11 cellular contexts compared by ENCODE assay signal in genomic region chr9:131237311-131237710, GRCh38. TPM values are rescaled to one million over a fixed set of nuclear protein-coding genes. Genes with fewer than 3 reads are reported as not detected.
DNase-seq lines count a peak whose midpoint lies in the region; ATAC-seq, FAIRE-seq and TF ChIP-seq lines count a peak whose summit lies in the region.
"Had no signal": no experiment of that assay in that cellular context is flagged by ENCODE, and none has a peak within 500 bp of the region (broad histone marks: within the 10 kb centered on the region; RNA-seq: fewer than 3 reads in every experiment).

No MANE protein-coding gene starts in this region.

- H3K36me3 Mint-ChIP-seq in T-helper 1 cell treated with Interleukin-12 subunit alpha and Interleukin-12 subunit beta and Interleukin-4 antibody, amounts not matched to agents 30 μg/mL and 1 μg/mL, for 36 hours (ENCODE audit: low read depth), result peaks cover 26% of the 10 kb centered on the region
- peaks cover 13% of the 10 kb centered on the region for H3K36me3 Mint-ChIP-seq in astrocyte (ENCODE audit: low read depth, unreplicated experiment)
- H3K36me3 Mint-ChIP-seq: IgD-negative memory B cell had no signal

- H3K9ac ChIP-seq in astrocyte (ENCODE audit: low read length), result no peak overlapping the region

- H3K4me2 ChIP-seq in astrocyte (ENCODE audit: low read length) (no peak overlapping the region), osteoblast (ENCODE audit: insufficient read depth, low read length) (peak overlapping the region; percentile 62)

- peak overlapping the region; percentile 93 for H3K27ac Mint-ChIP-seq in T-helper 1 cell treated with Interleukin-12 subunit alpha and Interleukin-12 subunit beta and Interleukin-4 antibody, amounts not matched to agents 30 μg/mL and 1 μg/mL, for 36 hours
- peak overlapping the region; percentile 93 for H3K27ac Mint-ChIP-seq in astrocyte (ENCODE audit: unreplicated experiment)

- H3K4me1 ChIP-seq in astrocyte (ENCODE audit: insufficient read depth, low read length), result peaks cover 23% of the 10 kb centered on the region
- peaks cover 18% of the 10 kb centered on the region for H3K4me1 ChIP-seq in osteoblast (ENCODE audit: insufficient read depth, low read length)

- H3K27me3 Mint-ChIP-seq in T-helper 1 cell treated with Interleukin-12 subunit alpha and Interleukin-12 subunit beta and Interleukin-4 antibody, amounts not matched to agents 30 μg/mL and 1 μg/mL, for 36 hours (ENCODE audit: low read depth), result no peaks in the 10 kb centered on the region
- H3K27me3 Mint-ChIP-seq in astrocyte (ENCODE audit: low read depth, unreplicated experiment), result peaks cover 5% of the 10 kb centered on the region

- peaks cover 30% of the 10 kb centered on the region for H3K4me1 Mint-ChIP-seq in T-helper 1 cell treated with Interleukin-12 subunit alpha and Interleukin-12 subunit beta and Interleukin-4 antibody, amounts not matched to agents 30 μg/mL and 1 μg/mL, for 36 hours (ENCODE audit: low read depth)
- H3K4me1 Mint-ChIP-seq in astrocyte (ENCODE audit: low read depth, unreplicated experiment), result peaks cover 14% of the 10 kb centered on the region

- H3K79me2 ChIP-seq in astrocyte (ENCODE audit: insufficient read depth, low read length) (no peaks in the 10 kb centered on the region), osteoblast (ENCODE audit: insufficient read depth, low read length) (no peaks in the 10 kb centered on the region)

- H4K20me1 ChIP-seq in astrocyte (ENCODE audit: insufficient read depth, low read length) (no peaks in the 10 kb centered on the region), osteoblast (ENCODE audit: insufficient read depth, low read length) (no peaks in the 10 kb centered on the region)

- H3K9me3 Mint-ChIP-seq in T-helper 1 cell treated with Interleukin-12 subunit alpha and Interleukin-12 subunit beta and Interleukin-4 antibody, amounts not matched to agents 30 μg/mL and 1 μg/mL, for 36 hours, result no peaks in the 10 kb centered on the region
- H3K9me3 Mint-ChIP-seq in astrocyte (ENCODE audit: unreplicated experiment), result no peaks in the 10 kb centered on the region
- H3K9me3 Mint-ChIP-seq: IgD-negative memory B cell had no signal

- DNase-seq in T-helper 1 cell (no peak), astrocyte (ENCODE audit: low read depth) (no peak), osteoblast (ENCODE audit: insufficient read length, low spot score, missing footprints) (no peak), NCI-H446 (lab: John Stamatoyannopoulos, UW) (no peak), GM10248 (ENCODE audit: extremely low spot score) (no peak)
- DNase-seq: DMS79 had no signal

- no peak for FAIRE-seq in astrocyte (lab: Jason Lieb, UNC)

- CTCF ChIA-PET in GM10248 (lab: Yijun Ruan, JAX), result interaction anchor here (0.8 to 2.4 kb wide), 6 partner anchors 11 to 56 kb away, joined by 3 to 8 read pairs (median 3); no protein-coding TSS in a partner anchor

- POLR2A ChIA-PET in GM10248 (lab: Yijun Ruan, JAX), result interaction anchor here (0.7 to 0.9 kb wide), 2 partner anchors 33 to 52 kb away, joined by 3 read pairs; no protein-coding TSS in a partner anchor

- H3K27ac ChIP-seq in KOPT-K1 (ENCODE audit: low read depth, low read length, poor library complexity, severe bottlenecking) (peak overlapping the region; percentile 83), astrocyte (ENCODE audit: low read depth, low read length) (peak overlapping the region; percentile 83), osteoblast (ENCODE audit: low read depth, low read length) (peak overlapping the region; percentile 85)

- H3K4me3 ChIP-seq in astrocyte (ENCODE audit: insufficient read depth, low read depth, low read length), result no peak overlapping the region
- no peak overlapping the region for H3K4me3 ChIP-seq in osteoblast (ENCODE audit: insufficient read depth, low read length)

- H2AFZ ChIP-seq in astrocyte (ENCODE audit: low read depth, low read length) (no peak overlapping the region), osteoblast (ENCODE audit: low read length) (peak overlapping the region; percentile 58)

- TF ChIP-seq CTCF in astrocyte (IDR thresholded peaks at IDR 0.05; ENCODE audit: insufficient read depth, low read depth, low read length) (no peak), osteoblast (IDR thresholded peaks at IDR 0.05; ENCODE audit: extremely low read depth, low read depth, low read length) (no peak), GM10248 (IDR thresholded peaks at IDR 0.05; ENCODE audit: control extremely low read depth, extremely low read depth, low read depth, missing control alignments) (no peak)

- H3K27me3 ChIP-seq in astrocyte (ENCODE audit: insufficient read depth, low read length), result no peaks in the 10 kb centered on the region
- H3K27me3 ChIP-seq in osteoblast (ENCODE audit: insufficient read depth, low read length), result no peaks in the 10 kb centered on the region

- H3K4me3 Mint-ChIP-seq in T-helper 1 cell treated with Interleukin-12 subunit alpha and Interleukin-12 subunit beta and Interleukin-4 antibody, amounts not matched to agents 30 μg/mL and 1 μg/mL, for 36 hours, result peak overlapping the region; percentile 48
- H3K4me3 Mint-ChIP-seq in astrocyte (ENCODE audit: unreplicated experiment), result no peak overlapping the region

- H3K9me3 ChIP-seq in KOPT-K1 (ENCODE audit: insufficient read depth, low read length, poor library complexity, severe bottlenecking) (no peaks in the 10 kb centered on the region), astrocyte (ENCODE audit: insufficient read depth, low read depth, low read length) (no peaks in the 10 kb centered on the region), osteoblast (ENCODE audit: low read depth, low read length) (no peaks in the 10 kb centered on the region)

- H3K36me3 ChIP-seq in KOPT-K1 (ENCODE audit: insufficient read depth, low read length), result peaks cover 42% of the 10 kb centered on the region
- peaks cover 15% of the 10 kb centered on the region for H3K36me3 ChIP-seq in astrocyte (ENCODE audit: insufficient read depth, low read length)
- peaks cover 15% of the 10 kb centered on the region for H3K36me3 ChIP-seq in osteoblast (ENCODE audit: insufficient read depth, low read length)

- no peak for ATAC-seq in GM21737 (IDR thresholded peaks at IDR 0.05; ENCODE audit: unreplicated experiment)

RNA-seq across cellular contexts. Expression of gene FAM78A, which starts 39.0 kb away (rescaled TPM):
- 0.73 and 1.1 TPM in 2 replicates for total RNA-seq in astrocyte
- total RNA-seq in osteoblast, result 0.36 and 0.59 TPM in 2 replicates

RNA-seq across cellular contexts. Expression of gene PLPP7, which starts 52.2 kb away (rescaled TPM):
- 0.20 and 0.65 TPM in 2 replicates for total RNA-seq in astrocyte
- total RNA-seq in osteoblast, result 16.3 and 18.0 TPM in 2 replicates
- total RNA-seq: A673 had no signal

Comparison
In these comparisons a context has a peak if more than half of its experiments do, and no peak if none do; other contexts are left out.
1. RNA of gene PLPP7, which starts 52.2 kb away (total RNA-seq): 16.3 to 18.0 TPM in osteoblast; 0.20 to 0.65 TPM in astrocyte; every median in the first group is over 10 times any median in the second.
2. Peak in every context shown above with its lines, with median percentiles within 50 percentile points of each other: H3K27ac ChIP-seq.